26 cellular contexts compared by ENCODE assay signal in the genomic region with DNA sequence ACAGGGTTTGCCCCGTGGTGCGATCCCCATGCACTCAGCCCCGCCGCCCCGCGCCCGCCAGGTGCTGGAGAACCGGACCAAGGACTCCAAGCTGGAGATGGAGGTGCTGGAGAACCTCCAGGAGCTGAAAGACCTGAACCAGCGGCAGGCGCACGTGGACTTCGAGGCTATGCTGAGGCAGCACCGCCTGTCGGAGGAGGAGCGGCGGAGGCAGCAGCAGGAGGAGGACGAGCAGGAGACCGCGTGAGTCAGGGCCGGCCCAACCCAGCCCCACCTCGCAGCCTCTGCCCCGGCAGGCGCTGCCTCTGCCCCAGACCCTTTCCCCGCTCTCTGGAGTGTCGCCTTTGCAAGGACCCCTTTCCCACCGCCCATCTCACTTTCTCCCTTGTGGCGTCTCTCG. TPM values are rescaled to one million over a fixed set of nuclear protein-coding genes. Genes with fewer than 3 reads are reported as not detected.
"Had no signal": no experiment of that assay in that cellular context is flagged by ENCODE, and none has a peak within 500 bp of the region (broad histone marks: within the 10 kb centered on the region; RNA-seq: fewer than 3 reads in every experiment).

No MANE protein-coding gene starts in this region.

- H3K9me3 ChIP-seq: adrenal gland had no signal

- H3K27ac ChIP-seq: adrenal gland, breast epithelium, VCaP had no signal

- H3K9me3 Mint-ChIP-seq: activated CD4-positive, alpha-beta memory T cell treated with anti-CD3 and anti-CD28 coated beads, Interleukin-2, amount 10 ng/mL, durations not matched to agents 7 days and 5 days had no signal

- H3K4me3 Mint-ChIP-seq: activated CD4-positive, alpha-beta memory T cell treated with anti-CD3 and anti-CD28 coated beads, Interleukin-2, amount 10 ng/mL, durations not matched to agents 7 days and 5 days; activated CD4-positive, alpha-beta T cell treated with anti-CD3 and anti-CD28 coated beads, Interleukin-2, amount 10 ng/mL, durations not matched to agents 7 days and 5 days; activated naive CD8-positive, alpha-beta T cell treated with anti-CD3 and anti-CD28 coated beads, Interleukin-2, amount 10 ng/mL, durations not matched to agents 7 days and 5 days; T-helper 1 cell treated with Interleukin-12 subunit alpha and Interleukin-12 subunit beta and Interleukin-4 antibody, amounts not matched to agents 30 μg/mL and 1 μg/mL, for 36 hours had no signal

- DNase-seq: activated CD4-positive, alpha-beta memory T cell treated with anti-CD3 and anti-CD28 coated beads, Interleukin-2, amount 10 ng/mL, durations not matched to agents 7 days and 5 days; activated CD4-positive, alpha-beta T cell treated with anti-CD3 and anti-CD28 coated beads, Interleukin-2, amount 10 ng/mL, durations not matched to agents 7 days and 5 days; activated CD4-positive, CD25-positive, alpha-beta regulatory T cell; activated CD8-positive, alpha-beta memory T cell treated with anti-CD3 and anti-CD28 coated beads, Interleukin-2, amount 50 U/mL, for 4 hours; activated naive CD4-positive, alpha-beta T cell treated with anti-CD3 and anti-CD28 coated beads, Interleukin-2, amount 50 U/mL, for 16 hours; activated naive CD8-positive, alpha-beta T cell treated with anti-CD3 and anti-CD28 coated beads, Interleukin-2, amount 10 ng/mL, durations not matched to agents 7 days and 5 days; activated T-cell treated with anti-CD3 and anti-CD28 coated beads, Interleukin-2, amount 50 U/mL, for 1 hour; adrenal gland; aorta; caudate nucleus; Kasumi-1; KBM-7; NCI-H1105 treated with DMSO at 0.1 percent for 48 hours; NCI-H1436 treated with DMSO at 0.1 percent for 48 hours; NCI-H187; NCI-H2081; NCI-H510A treated with DMSO at 0.1 percent for 48 hours; NCI-H69; PC-3; SHP77 treated with DMSO at 0.1 percent for 48 hours; T-helper 9 cell had no signal

- H3K4me1 ChIP-seq: adrenal gland, breast epithelium had no signal

- ATAC-seq: PC-3 had no signal

- H3K27ac Mint-ChIP-seq: activated CD4-positive, alpha-beta memory T cell treated with anti-CD3 and anti-CD28 coated beads, Interleukin-2, amount 10 ng/mL, durations not matched to agents 7 days and 5 days; activated CD4-positive, alpha-beta T cell treated with anti-CD3 and anti-CD28 coated beads, Interleukin-2, amount 10 ng/mL, durations not matched to agents 7 days and 5 days; activated naive CD8-positive, alpha-beta T cell treated with anti-CD3 and anti-CD28 coated beads, Interleukin-2, amount 10 ng/mL, durations not matched to agents 7 days and 5 days; T-helper 1 cell treated with Interleukin-12 subunit alpha and Interleukin-12 subunit beta and Interleukin-4 antibody, amounts not matched to agents 30 μg/mL and 1 μg/mL, for 36 hours had no signal

- H3K27me3 Mint-ChIP-seq: activated CD4-positive, alpha-beta memory T cell treated with anti-CD3 and anti-CD28 coated beads, Interleukin-2, amount 10 ng/mL, durations not matched to agents 7 days and 5 days; activated CD4-positive, alpha-beta T cell treated with anti-CD3 and anti-CD28 coated beads, Interleukin-2, amount 10 ng/mL, durations not matched to agents 7 days and 5 days; activated naive CD8-positive, alpha-beta T cell treated with anti-CD3 and anti-CD28 coated beads, Interleukin-2, amount 10 ng/mL, durations not matched to agents 7 days and 5 days had no signal

- H3K4me3 ChIP-seq: adrenal gland, breast epithelium had no signal

- H3K27me3 ChIP-seq: adrenal gland, breast epithelium had no signal

RNA-seq across cellular contexts. Expression of a gene that starts 20.9 kb away (rescaled TPM):
- total RNA-seq: activated CD4-positive, alpha-beta memory T cell treated with anti-CD3 and anti-CD28 coated beads, Interleukin-2, amount 10 ng/mL, durations not matched to agents 7 days and 5 days; activated CD4-positive, alpha-beta T cell treated with anti-CD3 and anti-CD28 coated beads, Interleukin-2, amount 10 ng/mL, durations not matched to agents 7 days and 5 days; activated CD8-positive, alpha-beta memory T cell treated with anti-CD3 and anti-CD28 coated beads for 36 hours; activated naive CD8-positive, alpha-beta T cell treated with anti-CD3 and anti-CD28 coated beads, Interleukin-2, amount 10 ng/mL, durations not matched to agents 7 days and 5 days; aorta; breast epithelium had no signal

RNA-seq across cellular contexts. Expression of a gene that starts 28.9 kb away (rescaled TPM):
- total RNA-seq: PC-3, SK-MEL-5 had no signal

RNA-seq across cellular contexts. Expression of a gene that starts 44.0 kb away (rescaled TPM):
- total RNA-seq: breast epithelium, PC-3, SK-MEL-5 had no signal

RNA-seq across cellular contexts. Expression of a gene that starts 46.2 kb away (rescaled TPM):
- polyA plus RNA-seq: aorta had no signal
